ENCODE assay signal across 1 cellular context in the genomic region with DNA sequence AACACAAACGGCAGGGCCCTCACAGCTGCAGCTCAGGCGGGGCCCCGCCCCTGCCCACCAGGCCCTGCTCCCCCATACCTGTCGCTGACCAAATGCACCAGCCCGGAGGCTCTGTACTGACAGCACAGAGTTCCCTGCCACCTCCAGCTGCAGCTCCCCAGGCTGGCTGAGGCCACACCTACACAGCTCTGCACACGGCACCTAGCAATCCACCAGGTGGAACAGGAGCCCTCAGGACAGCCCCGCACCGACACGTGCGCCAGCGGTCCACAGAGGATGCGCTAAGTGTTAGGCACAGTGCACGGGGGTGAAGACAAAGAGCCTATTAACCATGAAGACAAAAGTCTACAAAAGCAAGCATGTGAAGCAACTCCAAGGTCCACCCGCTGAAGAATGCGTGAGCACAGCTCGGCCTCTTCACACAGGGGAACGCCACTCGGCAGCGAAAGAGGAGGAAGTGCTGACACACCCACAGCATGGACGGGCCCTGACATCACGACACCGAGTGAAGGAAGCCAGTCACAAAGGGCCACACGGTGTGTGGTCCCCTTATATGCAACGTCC.
TF ChIP-seq lines count a peak whose summit lies in the region.

No MANE protein-coding gene starts in this region.

TF ChIP-seq in HEK293, 187 proteins besides CTCF, POLR2A, EP300 and RAD21 (continued from another document):
- TF ChIP-seq ZXDB (tag by site-specific recombination; IDR thresholded peaks at IDR 0.05) (peak; percentile 22; the same call in 1 of the 2 replicates), ZNF2 (tag by site-specific recombination; IDR thresholded peaks at IDR 0.05) (no peak), ZBTB17 (tag by site-specific recombination; IDR thresholded peaks at IDR 0.05) (peak; percentile 45), ZNF792 (tag by site-specific recombination; IDR thresholded peaks at IDR 0.05) (no peak), ZNF155 (tag by site-specific recombination; IDR thresholded peaks at IDR 0.05) (no peak), ZNF544 (tag by site-specific recombination; IDR thresholded peaks at IDR 0.05) (no peak), SETDB1 (IDR thresholded peaks at IDR 0.05; ENCODE audit: insufficient read length, low read length) (no peak), ZNF791 (tag by site-specific recombination; IDR thresholded peaks at IDR 0.05) (no peak), ZNF324 (tag by site-specific recombination; IDR thresholded peaks at IDR 0.05) (no peak), MEIS1 (CRISPR knock-in tag; IDR thresholded peaks at IDR 0.05; ENCODE audit: borderline replicate concordance) (no peak), HOXD13 (CRISPR knock-in tag; IDR thresholded peaks at IDR 0.05; ENCODE audit: borderline replicate concordance) (no peak), ZBTB20 (tag by site-specific recombination; IDR thresholded peaks at IDR 0.05) (peak; percentile 27; the same call in 1 of the 2 replicates), ZNF133 (tag by site-specific recombination; IDR thresholded peaks at IDR 0.05) (no peak), ZSCAN30 (tag by site-specific recombination; IDR thresholded peaks at IDR 0.05) (no peak), ZNF114 (tag by site-specific recombination; IDR thresholded peaks at IDR 0.05) (no peak), ZNF274 (IDR thresholded peaks at IDR 0.05; ENCODE audit: low read length) (no peak), ZNF274 (tag by site-specific recombination; IDR thresholded peaks at IDR 0.05; ENCODE audit: borderline replicate concordance) (no peak), ZNF664 (tag by site-specific recombination; IDR thresholded peaks at IDR 0.05) (no peak), ZNF157 (tag by site-specific recombination; IDR thresholded peaks at IDR 0.05) (no peak), ZNF239 (tag by site-specific recombination; IDR thresholded peaks at IDR 0.05) (no peak), KLF1 (tag by site-specific recombination; IDR thresholded peaks at IDR 0.05) (peak; percentile 53; the same call in 1 of the 2 replicates), ZNF610 (tag by site-specific recombination; IDR thresholded peaks at IDR 0.05; ENCODE audit: borderline replicate concordance) (no peak), SP3 (tag by site-specific recombination; IDR thresholded peaks at IDR 0.05) (peak; percentile 26; the same call in 1 of the 2 replicates), ZNF354C (tag by site-specific recombination; IDR thresholded peaks at IDR 0.05; ENCODE audit: borderline replicate concordance, low read depth) (no peak), ZNF837 (tag by site-specific recombination; IDR thresholded peaks at IDR 0.05) (no peak), ZEB2 (tag by site-specific recombination; IDR thresholded peaks at IDR 0.05) (no peak)
- TF ChIP-seq, protein P1, sequence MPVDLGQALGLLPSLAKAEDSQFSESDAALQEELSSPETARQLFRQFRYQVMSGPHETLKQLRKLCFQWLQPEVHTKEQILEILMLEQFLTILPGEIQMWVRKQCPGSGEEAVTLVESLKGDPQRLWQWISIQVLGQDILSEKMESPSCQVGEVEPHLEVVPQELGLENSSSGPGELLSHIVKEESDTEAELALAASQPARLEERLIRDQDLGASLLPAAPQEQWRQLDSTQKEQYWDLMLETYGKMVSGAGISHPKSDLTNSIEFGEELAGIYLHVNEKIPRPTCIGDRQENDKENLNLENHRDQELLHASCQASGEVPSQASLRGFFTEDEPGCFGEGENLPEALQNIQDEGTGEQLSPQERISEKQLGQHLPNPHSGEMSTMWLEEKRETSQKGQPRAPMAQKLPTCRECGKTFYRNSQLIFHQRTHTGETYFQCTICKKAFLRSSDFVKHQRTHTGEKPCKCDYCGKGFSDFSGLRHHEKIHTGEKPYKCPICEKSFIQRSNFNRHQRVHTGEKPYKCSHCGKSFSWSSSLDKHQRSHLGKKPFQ (tag by site-specific recombination; IDR thresholded peaks at IDR 0.05): no peak
- TF ChIP-seq, protein P2, sequence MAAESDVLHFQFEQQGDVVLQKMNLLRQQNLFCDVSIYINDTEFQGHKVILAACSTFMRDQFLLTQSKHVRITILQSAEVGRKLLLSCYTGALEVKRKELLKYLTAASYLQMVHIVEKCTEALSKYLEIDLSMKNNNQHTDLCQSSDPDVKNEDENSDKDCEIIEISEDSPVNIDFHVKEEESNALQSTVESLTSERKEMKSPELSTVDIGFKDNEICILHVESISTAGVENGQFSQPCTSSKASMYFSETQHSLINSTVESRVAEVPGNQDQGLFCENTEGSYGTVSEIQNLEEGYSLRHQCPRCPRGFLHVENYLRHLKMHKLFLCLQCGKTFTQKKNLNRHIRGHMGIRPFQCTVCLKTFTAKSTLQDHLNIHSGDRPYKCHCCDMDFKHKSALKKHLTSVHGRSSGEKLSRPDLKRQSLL (tag by site-specific recombination; IDR thresholded peaks at IDR 0.05): no peak
- TF ChIP-seq, protein P3, sequence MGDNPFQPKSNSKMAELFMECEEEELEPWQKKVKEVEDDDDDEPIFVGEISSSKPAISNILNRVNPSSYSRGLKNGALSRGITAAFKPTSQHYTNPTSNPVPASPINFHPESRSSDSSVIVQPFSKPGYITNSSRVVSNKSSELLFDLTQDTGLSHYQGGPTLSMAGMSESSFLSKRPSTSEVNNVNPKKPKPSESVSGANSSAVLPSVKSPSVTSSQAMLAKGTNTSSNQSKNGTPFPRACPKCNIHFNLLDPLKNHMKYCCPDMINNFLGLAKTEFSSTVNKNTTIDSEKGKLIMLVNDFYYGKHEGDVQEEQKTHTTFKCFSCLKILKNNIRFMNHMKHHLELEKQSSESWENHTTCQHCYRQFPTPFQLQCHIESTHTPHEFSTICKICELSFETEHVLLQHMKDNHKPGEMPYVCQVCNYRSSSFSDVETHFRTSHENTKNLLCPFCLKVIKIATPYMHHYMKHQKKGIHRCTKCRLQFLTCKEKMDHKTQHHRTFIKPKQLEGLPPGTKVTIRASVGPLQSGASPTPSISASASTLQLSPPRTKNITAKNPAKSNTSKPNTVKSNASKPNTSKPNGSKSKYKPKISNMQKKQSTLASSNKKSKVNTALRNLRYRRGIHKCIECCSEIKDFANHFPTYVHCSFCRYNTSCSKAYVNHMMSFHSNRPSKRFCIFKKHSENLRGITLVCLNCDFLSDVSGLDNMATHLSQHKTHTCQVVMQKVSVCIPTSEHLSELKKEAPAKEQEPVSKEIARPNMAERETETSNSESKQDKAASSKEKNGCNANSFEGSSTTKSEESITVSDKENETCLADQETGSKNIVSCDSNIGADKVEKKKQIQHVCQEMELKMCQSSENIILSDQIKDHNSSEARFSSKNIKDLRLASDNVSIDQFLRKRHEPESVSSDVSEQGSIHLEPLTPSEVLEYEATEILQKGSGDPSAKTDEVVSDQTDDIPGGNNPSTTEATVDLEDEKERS (tag by site-specific recombination; IDR thresholded peaks at IDR 0.05): no peak
- TF ChIP-seq, protein P4, sequence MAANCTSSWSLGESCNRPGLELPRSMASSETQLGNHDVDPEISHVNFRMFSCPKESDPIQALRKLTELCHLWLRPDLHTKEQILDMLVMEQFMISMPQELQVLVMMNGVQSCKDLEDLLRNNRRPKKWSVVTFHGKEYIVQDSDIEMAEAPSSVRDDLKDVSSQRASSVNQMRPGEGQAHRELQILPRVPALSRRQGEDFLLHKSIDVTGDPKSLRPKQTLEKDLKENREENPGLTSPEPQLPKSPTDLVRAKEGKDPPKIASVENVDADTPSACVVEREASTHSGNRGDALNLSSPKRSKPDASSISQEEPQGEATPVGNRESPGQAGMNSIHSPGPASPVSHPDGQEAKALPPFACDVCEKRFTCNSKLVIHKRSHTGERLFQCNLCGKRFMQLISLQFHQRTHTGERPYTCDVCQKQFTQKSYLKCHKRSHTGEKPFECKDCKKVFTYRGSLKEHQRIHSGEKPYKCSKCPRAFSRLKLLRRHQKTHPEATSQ (tag by site-specific recombination; IDR thresholded peaks at IDR 0.05): no peak
- TF ChIP-seq, protein P5, sequence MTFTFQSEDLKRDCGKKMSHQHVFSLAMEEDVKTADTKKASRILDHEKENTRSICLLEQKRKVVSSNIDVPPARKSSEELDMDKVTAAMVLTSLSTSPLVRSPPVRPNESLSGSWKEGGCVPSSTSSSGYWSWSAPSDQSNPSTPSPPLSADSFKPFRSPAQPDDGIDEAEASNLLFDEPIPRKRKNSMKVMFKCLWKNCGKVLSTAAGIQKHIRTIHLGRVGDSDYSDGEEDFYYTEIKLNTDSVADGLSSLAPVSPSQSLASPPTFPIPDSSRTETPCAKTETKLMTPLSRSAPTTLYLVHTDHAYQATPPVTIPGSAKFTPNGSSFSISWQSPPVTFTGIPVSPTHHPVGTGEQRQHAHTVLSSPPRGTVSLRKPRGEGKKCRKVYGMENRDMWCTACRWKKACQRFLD (tag by site-specific recombination; IDR thresholded peaks at IDR 0.05): no peak
- TF ChIP-seq, protein P6, sequence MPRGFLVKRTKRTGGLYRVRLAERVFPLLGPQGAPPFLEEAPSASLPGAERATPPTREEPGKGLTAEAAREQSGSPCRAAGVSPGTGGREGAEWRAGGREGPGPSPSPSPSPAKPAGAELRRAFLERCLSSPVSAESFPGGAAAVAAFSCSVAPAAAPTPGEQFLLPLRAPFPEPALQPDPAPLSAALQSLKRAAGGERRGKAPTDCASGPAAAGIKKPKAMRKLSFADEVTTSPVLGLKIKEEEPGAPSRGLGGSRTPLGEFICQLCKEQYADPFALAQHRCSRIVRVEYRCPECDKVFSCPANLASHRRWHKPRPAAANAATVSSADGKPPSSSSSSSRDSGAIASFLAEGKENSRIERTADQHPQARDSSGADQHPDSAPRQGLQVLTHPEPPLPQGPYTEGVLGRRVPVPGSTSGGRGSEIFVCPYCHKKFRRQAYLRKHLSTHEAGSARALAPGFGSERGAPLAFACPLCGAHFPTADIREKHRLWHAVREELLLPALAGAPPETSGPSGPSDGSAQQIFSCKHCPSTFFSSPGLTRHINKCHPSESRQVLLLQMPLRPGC (tag by site-specific recombination; IDR thresholded peaks at IDR 0.05): no peak
- TF ChIP-seq, protein P7, sequence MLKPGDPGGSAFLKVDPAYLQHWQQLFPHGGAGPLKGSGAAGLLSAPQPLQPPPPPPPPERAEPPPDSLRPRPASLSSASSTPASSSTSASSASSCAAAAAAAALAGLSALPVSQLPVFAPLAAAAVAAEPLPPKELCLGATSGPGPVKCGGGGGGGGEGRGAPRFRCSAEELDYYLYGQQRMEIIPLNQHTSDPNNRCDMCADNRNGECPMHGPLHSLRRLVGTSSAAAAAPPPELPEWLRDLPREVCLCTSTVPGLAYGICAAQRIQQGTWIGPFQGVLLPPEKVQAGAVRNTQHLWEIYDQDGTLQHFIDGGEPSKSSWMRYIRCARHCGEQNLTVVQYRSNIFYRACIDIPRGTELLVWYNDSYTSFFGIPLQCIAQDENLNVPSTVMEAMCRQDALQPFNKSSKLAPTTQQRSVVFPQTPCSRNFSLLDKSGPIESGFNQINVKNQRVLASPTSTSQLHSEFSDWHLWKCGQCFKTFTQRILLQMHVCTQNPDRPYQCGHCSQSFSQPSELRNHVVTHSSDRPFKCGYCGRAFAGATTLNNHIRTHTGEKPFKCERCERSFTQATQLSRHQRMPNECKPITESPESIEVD (tag by site-specific recombination; IDR thresholded peaks at IDR 0.05): no peak
- TF ChIP-seq, protein P8, sequence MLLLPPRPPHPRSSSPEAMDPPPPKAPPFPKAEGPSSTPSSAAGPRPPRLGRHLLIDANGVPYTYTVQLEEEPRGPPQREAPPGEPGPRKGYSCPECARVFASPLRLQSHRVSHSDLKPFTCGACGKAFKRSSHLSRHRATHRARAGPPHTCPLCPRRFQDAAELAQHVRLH (tag by site-specific recombination; IDR thresholded peaks at IDR 0.05): no peak
- TF ChIP-seq, protein P9, sequence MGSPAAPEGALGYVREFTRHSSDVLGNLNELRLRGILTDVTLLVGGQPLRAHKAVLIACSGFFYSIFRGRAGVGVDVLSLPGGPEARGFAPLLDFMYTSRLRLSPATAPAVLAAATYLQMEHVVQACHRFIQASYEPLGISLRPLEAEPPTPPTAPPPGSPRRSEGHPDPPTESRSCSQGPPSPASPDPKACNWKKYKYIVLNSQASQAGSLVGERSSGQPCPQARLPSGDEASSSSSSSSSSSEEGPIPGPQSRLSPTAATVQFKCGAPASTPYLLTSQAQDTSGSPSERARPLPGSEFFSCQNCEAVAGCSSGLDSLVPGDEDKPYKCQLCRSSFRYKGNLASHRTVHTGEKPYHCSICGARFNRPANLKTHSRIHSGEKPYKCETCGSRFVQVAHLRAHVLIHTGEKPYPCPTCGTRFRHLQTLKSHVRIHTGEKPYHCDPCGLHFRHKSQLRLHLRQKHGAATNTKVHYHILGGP (tag by site-specific recombination; IDR thresholded peaks at IDR 0.05): no peak
- TF ChIP-seq, protein P10, sequence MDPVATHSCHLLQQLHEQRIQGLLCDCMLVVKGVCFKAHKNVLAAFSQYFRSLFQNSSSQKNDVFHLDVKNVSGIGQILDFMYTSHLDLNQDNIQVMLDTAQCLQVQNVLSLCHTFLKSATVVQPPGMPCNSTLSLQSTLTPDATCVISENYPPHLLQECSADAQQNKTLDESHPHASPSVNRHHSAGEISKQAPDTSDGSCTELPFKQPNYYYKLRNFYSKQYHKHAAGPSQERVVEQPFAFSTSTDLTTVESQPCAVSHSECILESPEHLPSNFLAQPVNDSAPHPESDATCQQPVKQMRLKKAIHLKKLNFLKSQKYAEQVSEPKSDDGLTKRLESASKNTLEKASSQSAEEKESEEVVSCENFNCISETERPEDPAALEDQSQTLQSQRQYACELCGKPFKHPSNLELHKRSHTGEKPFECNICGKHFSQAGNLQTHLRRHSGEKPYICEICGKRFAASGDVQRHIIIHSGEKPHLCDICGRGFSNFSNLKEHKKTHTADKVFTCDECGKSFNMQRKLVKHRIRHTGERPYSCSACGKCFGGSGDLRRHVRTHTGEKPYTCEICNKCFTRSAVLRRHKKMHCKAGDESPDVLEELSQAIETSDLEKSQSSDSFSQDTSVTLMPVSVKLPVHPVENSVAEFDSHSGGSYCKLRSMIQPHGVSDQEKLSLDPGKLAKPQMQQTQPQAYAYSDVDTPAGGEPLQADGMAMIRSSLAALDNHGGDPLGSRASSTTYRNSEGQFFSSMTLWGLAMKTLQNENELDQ (tag by site-specific recombination; IDR thresholded peaks at IDR 0.05; ENCODE audit: low read depth): no peak
- TF ChIP-seq, protein P11, sequence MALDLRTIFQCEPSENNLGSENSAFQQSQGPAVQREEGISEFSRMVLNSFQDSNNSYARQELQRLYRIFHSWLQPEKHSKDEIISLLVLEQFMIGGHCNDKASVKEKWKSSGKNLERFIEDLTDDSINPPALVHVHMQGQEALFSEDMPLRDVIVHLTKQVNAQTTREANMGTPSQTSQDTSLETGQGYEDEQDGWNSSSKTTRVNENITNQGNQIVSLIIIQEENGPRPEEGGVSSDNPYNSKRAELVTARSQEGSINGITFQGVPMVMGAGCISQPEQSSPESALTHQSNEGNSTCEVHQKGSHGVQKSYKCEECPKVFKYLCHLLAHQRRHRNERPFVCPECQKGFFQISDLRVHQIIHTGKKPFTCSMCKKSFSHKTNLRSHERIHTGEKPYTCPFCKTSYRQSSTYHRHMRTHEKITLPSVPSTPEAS (tag by site-specific recombination; IDR thresholded peaks at IDR 0.05): no peak
TF ChIP-seq in HEK293: peak in this region for 18.
